8 cellular contexts compared by ENCODE assay signal in the genomic region with DNA sequence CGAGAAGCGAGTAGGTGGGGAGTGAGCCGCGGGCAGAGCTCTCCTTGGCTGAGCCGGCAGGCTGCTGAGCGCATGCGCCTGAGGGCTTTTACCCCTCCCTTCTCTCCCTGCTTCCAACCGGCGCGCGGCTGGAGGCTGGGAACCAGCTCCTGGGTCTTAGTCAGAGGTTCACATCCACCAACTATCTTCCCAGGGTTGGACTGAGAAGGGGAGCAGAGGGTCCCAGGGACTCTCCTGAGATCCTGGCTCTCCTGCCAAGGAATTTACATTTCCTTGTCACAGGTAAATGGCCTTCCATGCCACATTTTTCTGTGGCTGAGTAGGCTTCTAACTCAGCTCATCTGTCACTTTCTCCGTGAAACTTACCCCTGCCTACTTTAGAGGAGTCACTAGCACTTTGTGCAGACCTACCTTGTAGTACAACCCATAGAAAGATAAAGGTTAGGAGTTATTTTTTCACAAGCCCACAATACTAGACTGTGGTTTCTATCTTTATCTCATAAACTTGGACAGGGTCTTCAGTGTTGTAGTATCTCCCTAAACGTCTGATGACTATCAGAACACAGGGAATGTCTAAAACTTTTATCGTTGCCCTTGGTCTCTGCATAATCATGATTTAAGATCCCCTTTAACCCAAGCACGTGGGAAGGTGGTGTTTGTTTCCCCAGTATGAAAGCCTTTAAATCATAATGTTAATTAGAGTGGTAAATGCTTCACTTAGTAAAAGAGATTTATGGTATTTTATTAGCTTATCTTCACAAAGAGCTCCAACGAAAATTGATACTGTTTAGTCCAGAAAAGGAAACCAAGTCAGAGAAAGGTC. TPM values are rescaled to one million over a fixed set of nuclear protein-coding genes. Genes with fewer than 3 reads are reported as not detected.
DNase-seq lines count a peak whose midpoint lies in the region; ATAC-seq and TF ChIP-seq lines count a peak whose summit lies in the region.

No MANE protein-coding gene starts in this region.

- H3K27ac Mint-ChIP-seq in chondrocyte (ENCODE audit: unreplicated experiment): peak overlapping the region; percentile 99

- no peaks in the 10 kb centered on the region for H3K9me3 Mint-ChIP-seq in chondrocyte (ENCODE audit: low read depth)

- peak overlapping the region; percentile 94 for H3K4me3 Mint-ChIP-seq in chondrocyte (ENCODE audit: unreplicated experiment)

- no peak for DNase-seq in NB4 (ENCODE audit: low read depth)
- DNase-seq in chondrocyte (ENCODE audit: low spot score): no peak
- no peak for DNase-seq in stimulated activated naive CD4-positive, alpha-beta T cell treated with Interleukin-2 at 50 U/mL for 16 hours (lab: John Stamatoyannopoulos, UW)
- DNase-seq in foreskin melanocyte: no peak
- DNase-seq in NCI-H1105 (lab: John Stamatoyannopoulos, UW): no peak

- no peak for TF ChIP-seq CTCF in DOHH2 (IDR thresholded peaks at IDR 0.05; ENCODE audit: low read depth, low read length, poor library complexity, severe bottlenecking)
- no peak for TF ChIP-seq CTCF in NB4 (IDR thresholded peaks at IDR 0.05; ENCODE audit: low read depth, low read length)
- TF ChIP-seq CTCF in chondrocyte (IDR thresholded peaks at IDR 0.05): no peak

- no peaks in the 10 kb centered on the region for H3K9me2 ChIP-seq in DOHH2 (replicated peaks; ENCODE audit: control insufficient read depth, low read length)

- H3K27me3 ChIP-seq in DOHH2 (ENCODE audit: control insufficient read depth, low read length) (no peaks in the 10 kb centered on the region), mononuclear cell (ENCODE audit: insufficient read depth, low read length) (no peaks in the 10 kb centered on the region)

- peaks cover 17% of the 10 kb centered on the region for H3F3A ChIP-seq in DOHH2 (ENCODE audit: control insufficient read depth, insufficient read depth)

- H3K36me3 ChIP-seq in DOHH2 (ENCODE audit: control insufficient read depth, low read length): peaks cover 8% of the 10 kb centered on the region; the same call in 1 of the 2 replicates

- H3K9me3 ChIP-seq in DOHH2 (ENCODE audit: control insufficient read depth, insufficient read depth, low read length) (no peaks in the 10 kb centered on the region), mononuclear cell (ENCODE audit: low read depth, low read length) (no peaks in the 10 kb centered on the region)

- peak; percentile 1 for ATAC-seq in GM21367 (IDR thresholded peaks at IDR 0.05; ENCODE audit: unreplicated experiment)

- H3K27ac ChIP-seq in DOHH2 (ENCODE audit: low read depth, low read length): peak overlapping the region; percentile 91

- peak overlapping the region; percentile 96 for H3K4me2 ChIP-seq in DOHH2 (ENCODE audit: low read length)

- H3K27me3 Mint-ChIP-seq in chondrocyte (ENCODE audit: low read depth): no peaks in the 10 kb centered on the region

- H4K20me1 ChIP-seq in DOHH2 (ENCODE audit: control insufficient read depth, insufficient read depth, low read depth, low read length): no peaks in the 10 kb centered on the region

- H3K79me2 ChIP-seq in DOHH2 (ENCODE audit: control insufficient read depth, low read length): peaks cover 46% of the 10 kb centered on the region

- peak; percentile 83 for TF ChIP-seq POLR2A in NB4 (IDR thresholded peaks at IDR 0.05; ENCODE audit: extremely low read depth, insufficient read length)

- H3K4me1 Mint-ChIP-seq in chondrocyte (ENCODE audit: low read depth): peaks cover 25% of the 10 kb centered on the region

- H3K4me3 ChIP-seq in DOHH2 (ENCODE audit: low read length) (peak overlapping the region; percentile 85), NB4 (ENCODE audit: low read depth, low read length) (peak overlapping the region; percentile 71), mononuclear cell (ENCODE audit: low read length) (peak overlapping the region; percentile 92)

- no peaks in the 10 kb centered on the region for H3K36me3 Mint-ChIP-seq in chondrocyte (ENCODE audit: low read depth)

- H3K4me1 ChIP-seq in DOHH2 (ENCODE audit: control insufficient read depth, low read length) (peaks cover 47% of the 10 kb centered on the region), mononuclear cell (ENCODE audit: insufficient read depth, low read length) (peaks cover 52% of the 10 kb centered on the region)

RNA-seq across cellular contexts. Expression of a gene that starts 0.6 kb away (rescaled TPM):
- total RNA-seq in chondrocyte (44.6 to 52.0 TPM (median 44.7 TPM) in 3 replicates), mononuclear cell (78.4 TPM)
